20 cellular contexts compared by ENCODE assay signal in the genomic region with DNA sequence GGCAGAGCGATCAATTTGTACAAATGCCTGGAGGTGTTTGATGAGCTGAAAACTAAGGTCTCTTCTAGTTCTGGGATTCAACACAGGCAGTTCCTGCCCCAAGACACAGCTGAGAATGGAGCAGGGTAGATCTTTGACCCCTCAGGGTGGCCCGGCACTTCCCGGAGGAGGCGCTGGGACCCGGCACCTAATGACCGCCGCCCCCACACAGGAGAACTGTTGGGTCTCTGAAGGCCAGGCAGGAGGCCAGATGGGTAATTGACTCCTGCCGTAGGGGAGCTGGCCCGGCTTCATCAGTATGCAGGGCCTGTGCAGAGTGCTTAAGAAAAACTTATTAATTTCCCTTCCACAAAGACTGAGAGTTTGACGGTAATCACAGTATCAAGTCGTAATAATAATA.
"Had no signal": no experiment of that assay in that cellular context is flagged by ENCODE, and none has a peak within 500 bp of the region (broad histone marks: within the 10 kb centered on the region; RNA-seq: fewer than 3 reads in every experiment).

No MANE protein-coding gene starts in this region.

- H3K9me3 ChIP-seq: neutrophil, right lobe of liver, thoracic aorta had no signal

- H3K36me3 Mint-ChIP-seq: activated naive CD4-positive, alpha-beta T cell treated with anti-CD3 and anti-CD28 coated beads, Interleukin-2, amount 50 U/mL, for 24 hours had no signal

- H3K36me3 ChIP-seq: neutrophil, right lobe of liver, thoracic aorta had no signal

- H3K27me3 Mint-ChIP-seq: activated CD8-positive, alpha-beta T cell treated with anti-CD3 and anti-CD28 coated beads for 36 hours; activated naive CD4-positive, alpha-beta T cell treated with anti-CD3 and anti-CD28 coated beads, Interleukin-2, amount 50 U/mL, for 24 hours; activated T-helper 17 cell treated with anti-CD3 and anti-CD28 coated beads, Interleukin-2, amount 50 U/mL, for 72 hours had no signal

- DNase-seq: activated CD4-positive, alpha-beta T cell treated with anti-CD3 and anti-CD28 coated beads for 48 hours; activated CD8-positive, alpha-beta T cell treated with anti-CD3 and anti-CD28 coated beads for 36 hours; activated gamma-delta T cell treated with Interleukin-2 at 50 U/mL for 16 hours; activated T-cell treated with anti-CD3 and anti-CD28 coated beads, Interleukin-2, amount 50 U/mL, for 4 hours; dermis blood vessel endothelial cell; effector CD4-positive, alpha-beta T cell; left cardiac atrium; mammary epithelial cell; right lobe of liver; stimulated activated CD4-positive, alpha-beta T cell treated with anti-CD3 and anti-CD28 coated beads, Interleukin-12 subunit alpha, Interleukin-12 subunit beta, amount 100 ng/mL, for 4 hours; stimulated activated CD4-positive, alpha-beta T cell treated with anti-CD3 and anti-CD28 coated beads, Interleukin-4, amount 100 ng/mL, for 1 hour; stimulated activated naive CD8-positive, alpha-beta T cell treated with anti-CD3 and anti-CD28 coated beads, Interleukin-15, Interleukin-2, amounts not matched to agents 100 U/mL and 50 U/mL, for 24 hours; trophoblast cell had no signal

- H3K27ac ChIP-seq: neutrophil, right lobe of liver, skin epidermis, thoracic aorta had no signal

- H3K4me3 Mint-ChIP-seq: activated CD8-positive, alpha-beta T cell treated with anti-CD3 and anti-CD28 coated beads for 36 hours; activated naive CD4-positive, alpha-beta T cell treated with anti-CD3 and anti-CD28 coated beads, Interleukin-2, amount 50 U/mL, for 24 hours; activated T-cell treated with anti-CD3 and anti-CD28 coated beads, Interleukin-2, amount 50 U/mL, for 4 hours; activated T-helper 17 cell treated with anti-CD3 and anti-CD28 coated beads, Interleukin-2, amount 50 U/mL, for 72 hours; nephron had no signal

- H3K27ac Mint-ChIP-seq: activated CD8-positive, alpha-beta T cell treated with anti-CD3 and anti-CD28 coated beads for 36 hours; activated naive CD4-positive, alpha-beta T cell treated with anti-CD3 and anti-CD28 coated beads, Interleukin-2, amount 50 U/mL, for 24 hours; activated T-helper 17 cell treated with anti-CD3 and anti-CD28 coated beads, Interleukin-2, amount 50 U/mL, for 72 hours; nephron had no signal

- H3K4me1 Mint-ChIP-seq: activated T-helper 17 cell treated with anti-CD3 and anti-CD28 coated beads, Interleukin-2, amount 50 U/mL, for 72 hours had no signal

- H3K4me3 ChIP-seq: right lobe of liver, skin epidermis, thoracic aorta had no signal

- H3K9me3 Mint-ChIP-seq: activated CD8-positive, alpha-beta T cell treated with anti-CD3 and anti-CD28 coated beads for 36 hours; activated naive CD4-positive, alpha-beta T cell treated with anti-CD3 and anti-CD28 coated beads, Interleukin-2, amount 50 U/mL, for 24 hours; activated T-cell treated with anti-CD3 and anti-CD28 coated beads, Interleukin-2, amount 50 U/mL, for 4 hours; activated T-helper 17 cell treated with anti-CD3 and anti-CD28 coated beads, Interleukin-2, amount 50 U/mL, for 72 hours; nephron had no signal

- ATAC-seq: activated CD4-positive, CD25-positive, alpha-beta regulatory T cell treated with anti-CD3 and anti-CD28 coated beads, Interleukin-2, amount 50 U/mL, for 24 hours; activated CD8-positive, alpha-beta T cell treated with anti-CD3 and anti-CD28 coated beads for 36 hours; activated T-cell treated with anti-CD3 and anti-CD28 coated beads, Interleukin-2, amount 50 U/mL, for 4 hours; activated T-helper 17 cell treated with anti-CD3 and anti-CD28 coated beads, Interleukin-2, amount 50 U/mL, for 72 hours; left cardiac atrium; stimulated activated naive CD8-positive, alpha-beta T cell treated with anti-CD3 and anti-CD28 coated beads, Interleukin-15, Interleukin-2, amounts not matched to agents 100 U/mL and 50 U/mL, for 24 hours had no signal

- H3K27me3 ChIP-seq: neutrophil, right lobe of liver had no signal

- H3K4me1 ChIP-seq: right lobe of liver had no signal
